ENCODE assay signal across 7 cellular contexts in genomic region chr17:6443692-6444572, GRCh38. TPM values are rescaled to one million over a fixed set of nuclear protein-coding genes. Genes with fewer than 3 reads are reported as not detected.
DNase-seq lines count a peak whose midpoint lies in the region; ATAC-seq, FAIRE-seq and TF ChIP-seq lines count a peak whose summit lies in the region.

Gene PIMREG, plus strand, starts transcription at chr17:6444455. Its CDS starts 656 bp downstream, at chr17:6445111.

- FAIRE-seq in TTC549 (lab: Jason Lieb, UNC) = peak; percentile 72

- in situ Hi-C loops in gastrocnemius medialis (cut with MboI; ENCODE audit: low sequenced_read_pairs in 4 of 4) = loop anchor here in 1 of 4 donors (25.0 kb wide), 1 partner anchor 1207 kb away; the partner anchor contains the start of gene SCIMP

- TF ChIP-seq CTCF in body of pancreas (IDR thresholded peaks at IDR 0.05) (no peak), gastrocnemius medialis (IDR thresholded peaks at IDR 0.05 in 4 of 5, conservative IDR thresholded peaks at IDR 0.05 in 1 of 5) (no peak)

- WGBS in body of pancreas, 2 donors = 0% methylated on average over 17 to 62 of the region's 62 CpGs

- peak; percentile 94 to 95 for DNase-seq in NCI-H1930 (lab: John Stamatoyannopoulos, UW)
- peak; percentile 81 to 91 (median 90) for DNase-seq in body of pancreas
- peak; percentile 85 to 86 for DNase-seq in gastrocnemius medialis

- intact Hi-C loops in body of pancreas (cut with DNase I) (loop anchor here (10.0 kb wide), 1 partner anchor 59 kb away; no protein-coding TSS in a partner anchor), gastrocnemius medialis (cut with DNase I; ENCODE audit: low total_unique reads) (no loop called here)

- H3K4me3 ChIP-seq in body of pancreas (peak within 1 kb of the TSS in 1 of 2 donors; percentile 26), iPS-11a (ENCODE audit: low read depth, low read length) (peak within 1 kb of the TSS; percentile 83), gastrocnemius medialis (peak within 1 kb of the TSS; percentile 47 to 79 (median 56))

- ATAC-seq in GM18498 (IDR thresholded peaks at IDR 0.05; ENCODE audit: unreplicated experiment) (peak; percentile 91), HG02885 (IDR thresholded peaks at IDR 0.05; ENCODE audit: poor library complexity, unreplicated experiment) (peak; percentile 83), body of pancreas (peak; percentile 98), gastrocnemius medialis (peak; percentile 95 to 96)

- H3K27ac ChIP-seq in body of pancreas (no peak within 1 kb of the TSS), gastrocnemius medialis (no peak within 1 kb of the TSS)

- H3K9me3 ChIP-seq in body of pancreas (no peaks in the 10 kb centered on the region), gastrocnemius medialis (no peaks in the 10 kb centered on the region)

- H3K36me3 ChIP-seq in body of pancreas (replicated peaks in 1 of 2; ENCODE audit: insufficient read depth in 1 of 2, low read depth in 2 of 2) (no peaks in the 10 kb centered on the region), gastrocnemius medialis (no peaks in the 10 kb centered on the region)

- TF ChIP-seq POLR2A in body of pancreas (IDR thresholded peaks at IDR 0.05) (peak in 1 of 3 donors; percentile 11), gastrocnemius medialis (IDR thresholded peaks at IDR 0.05) (no peak)

- H3K27me3 ChIP-seq in body of pancreas (no peaks in the 10 kb centered on the region), gastrocnemius medialis (peaks cover 0 to 13% (median 4%) of the 10 kb centered on the region in 3 donors)

- H3K4me1 ChIP-seq in body of pancreas (peaks cover 14% of the 10 kb centered on the region), gastrocnemius medialis (peaks cover 0 to 15% of the 10 kb centered on the region in 2 donors)

RNA-seq across cellular contexts. Expression of gene PIMREG, which starts in this region (rescaled TPM):
- total RNA-seq in body of pancreas = not detected
- under 1 TPM in 1 of 4 donors, not detected in 3; 0.51 TPM for total RNA-seq in gastrocnemius medialis

Comparison
In these comparisons a context has a peak if more than half of its experiments do, and no peak if none do; other contexts are left out.
1. Peak in DNase-seq and ATAC-seq in body of pancreas; RNA of the gene not detected or under 1 TPM.
2. Peak in DNase-seq, ATAC-seq and H3K4me3 ChIP-seq in gastrocnemius medialis; RNA of the gene not detected or under 1 TPM.